ENCODE assay signal across 11 cellular contexts in the genomic region with DNA sequence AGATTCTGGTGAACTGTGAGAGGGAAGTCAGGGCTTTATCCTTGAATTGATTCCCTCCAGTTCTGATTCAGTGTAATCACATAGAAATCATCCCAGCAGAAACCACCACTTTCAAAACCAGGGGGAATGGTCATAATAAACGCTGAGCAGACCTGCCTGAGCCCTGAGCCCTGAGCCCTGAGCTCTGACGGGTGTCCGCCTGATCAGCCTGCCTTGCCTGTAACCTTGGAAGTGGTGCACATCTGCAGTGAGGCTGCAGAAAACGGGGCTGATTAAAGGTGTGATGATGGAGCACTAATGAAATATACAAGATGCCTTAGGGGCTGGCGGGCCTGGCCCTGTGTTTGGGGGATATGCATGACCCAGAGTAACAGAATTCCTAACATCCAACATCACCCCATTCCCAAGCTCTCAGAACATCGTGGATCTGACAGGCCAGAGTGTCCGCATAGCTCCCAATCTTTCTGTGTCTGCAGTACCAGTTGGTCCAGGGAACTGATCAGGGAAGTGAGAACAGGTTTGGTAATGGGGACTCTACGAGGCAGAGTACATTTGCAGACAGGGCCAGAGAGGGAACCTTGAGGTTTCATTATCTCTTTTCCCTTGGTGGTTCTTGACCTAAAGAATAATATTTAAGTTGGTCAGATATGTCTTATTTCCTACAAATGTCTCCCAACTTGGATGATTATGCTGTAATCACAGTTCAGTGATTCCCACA. TPM values are rescaled to one million over a fixed set of nuclear protein-coding genes. Genes with fewer than 3 reads are reported as not detected.
A peak's percentile ranks its signal among the peaks of the same experiment; 100 is the strongest.
DNase-seq lines count a peak whose midpoint lies in the region; ATAC-seq and TF ChIP-seq lines count a peak whose summit lies in the region.
"Had no signal": no experiment of that assay in that cellular context is flagged by ENCODE, and none has a peak within 500 bp of the region (broad histone marks: within the 10 kb centered on the region; RNA-seq: fewer than 3 reads in every experiment).

No MANE protein-coding gene starts in this region.

- no peak for TF ChIP-seq CTCF in dorsolateral prefrontal cortex (IDR thresholded peaks at IDR 0.05 in 54 of 56, conservative IDR thresholded peaks at IDR 0.05 in 2 of 56; ENCODE audit: low read depth in 1 of 56, partially characterized antibody in 56 of 56)

- intact Hi-C loops in dorsolateral prefrontal cortex (cut with DNase I), result loop anchor here (2.0 to 10.0 kb wide), 5 partner anchors 163 to 491 kb away; partner anchors contain the start of gene SPATS2L (in 1 of the 2)
- intact Hi-C loops in activated CD4-positive, alpha-beta memory T cell treated with anti-CD3 and anti-CD28 coated beads for 36 hours (cut with micrococcal nuclease), result loop anchor here (1.0 kb wide), 1 partner anchor 492 kb away; no protein-coding TSS in a partner anchor

- no peaks in the 10 kb centered on the region for H3K27me3 ChIP-seq in dorsolateral prefrontal cortex
- H3K27me3 ChIP-seq: heart right ventricle, pancreas had no signal

- peak; percentile 23 for ATAC-seq in GM18907 (IDR thresholded peaks at IDR 0.05; ENCODE audit: unreplicated experiment)
- ATAC-seq in GM21576 (IDR thresholded peaks at IDR 0.05; ENCODE audit: unreplicated experiment), result peak; percentile 9
- ATAC-seq in HG03097 (IDR thresholded peaks at IDR 0.05; ENCODE audit: low FRiP score, unreplicated experiment), result peak; percentile 5
- no peak for ATAC-seq in T-helper 17 cell
- ATAC-seq: heart right ventricle had no signal

- peak overlapping the region in 55 of 59 donors; percentile 13 to 99 (median 94) for H3K27ac ChIP-seq in dorsolateral prefrontal cortex
- H3K27ac ChIP-seq: heart right ventricle, pancreas had no signal

- no peak overlapping the region for H3K4me3 ChIP-seq in dorsolateral prefrontal cortex
- H3K4me3 ChIP-seq: heart right ventricle, pancreas had no signal

- DNase-seq in dorsolateral prefrontal cortex (no peak), epidermal melanocyte (ENCODE audit: insufficient read length, low spot score) (no peak), T-helper 17 cell (no peak), SKM-1 treated with dmso at 0.1 percent for 144 hours (lab: John Stamatoyannopoulos, UW; ENCODE audit: unreplicated experiment) (no peak)
- DNase-seq in activated CD4-positive, alpha-beta memory T cell treated with anti-CD3 and anti-CD28 coated beads for 36 hours, result no peak
- DNase-seq: heart right ventricle, pancreas had no signal

- H3K36me3 Mint-ChIP-seq in T-helper 17 cell (ENCODE audit: low read depth), result no peaks in the 10 kb centered on the region
- H3K36me3 Mint-ChIP-seq in activated CD4-positive, alpha-beta memory T cell treated with anti-CD3 and anti-CD28 coated beads for 36 hours, result peaks cover 3% of the 10 kb centered on the region
- H3K36me3 Mint-ChIP-seq: CD4-positive, alpha-beta memory T cell had no signal

- CTCF ChIA-PET in activated CD4-positive, alpha-beta memory T cell treated with anti-CD3 and anti-CD28 coated beads for 36 hours (lab: Charles Lee), result interaction anchor here (0.6 to 6.1 kb wide), 15 partner anchors 9 to 493 kb away, joined by 3 to 37 read pairs (median 4); partner anchors contain the start of gene SPATS2L

- no peak overlapping the region for H3K4me3 Mint-ChIP-seq in T-helper 17 cell
- H3K4me3 Mint-ChIP-seq in activated CD4-positive, alpha-beta memory T cell treated with anti-CD3 and anti-CD28 coated beads for 36 hours, result no peak overlapping the region

- no peak overlapping the region for H3K27ac Mint-ChIP-seq in T-helper 17 cell
- H3K27ac Mint-ChIP-seq in activated CD4-positive, alpha-beta memory T cell treated with anti-CD3 and anti-CD28 coated beads for 36 hours, result no peak overlapping the region

- H3K9me3 Mint-ChIP-seq in activated CD4-positive, alpha-beta memory T cell treated with anti-CD3 and anti-CD28 coated beads for 36 hours, result no peaks in the 10 kb centered on the region

- peaks cover 26% of the 10 kb centered on the region for H3K4me1 Mint-ChIP-seq in T-helper 17 cell
- peaks cover 29% of the 10 kb centered on the region for H3K4me1 Mint-ChIP-seq in activated CD4-positive, alpha-beta memory T cell treated with anti-CD3 and anti-CD28 coated beads for 36 hours (ENCODE audit: low read depth)

- H3K27me3 Mint-ChIP-seq in T-helper 17 cell, result no peaks in the 10 kb centered on the region
- no peaks in the 10 kb centered on the region for H3K27me3 Mint-ChIP-seq in activated CD4-positive, alpha-beta memory T cell treated with anti-CD3 and anti-CD28 coated beads for 36 hours
- H3K27me3 Mint-ChIP-seq: CD4-positive, alpha-beta memory T cell had no signal

- H3K9me3 ChIP-seq in T-helper 17 cell (ENCODE audit: control insufficient read depth, low read length, poor library complexity, severe bottlenecking), result no peaks in the 10 kb centered on the region
- H3K9me3 ChIP-seq: heart right ventricle, pancreas had no signal

- POLR2A ChIA-PET in activated CD4-positive, alpha-beta memory T cell treated with anti-CD3 and anti-CD28 coated beads for 36 hours (lab: Charles Lee), result interaction anchor here (0.6 to 1.4 kb wide), 2 partner anchors 17 to 789 kb away, joined by 3 to 5 read pairs; no protein-coding TSS in a partner anchor

RNA-seq across cellular contexts. Expression of gene KCTD18, which starts 37.8 kb away (rescaled TPM):
- total RNA-seq in dorsolateral prefrontal cortex (10 to 100 TPM in 101 of 120 experiments, 1 to 10 TPM in 19; 8.4 to 19.0 (median 12.2) TPM), T-helper 17 cell (10 to 100 TPM; 13.4 to 19.2 TPM)
- total RNA-seq in activated CD4-positive, alpha-beta memory T cell treated with anti-CD3 and anti-CD28 coated beads for 36 hours, result 10 to 100 TPM; 13.8 to 14.9 TPM

RNA-seq across cellular contexts. Expression of gene SGO2, which starts 53.9 kb away (rescaled TPM):
- total RNA-seq in dorsolateral prefrontal cortex (1 to 10 TPM; 1.7 to 6.1 (median 3.1) TPM), T-helper 17 cell (1 to 10 TPM; 1.2 to 1.5 TPM)
- total RNA-seq in activated CD4-positive, alpha-beta memory T cell treated with anti-CD3 and anti-CD28 coated beads for 36 hours, result 10 to 100 TPM; 40.5 to 40.7 TPM

Comparison
In these comparisons a context has a peak if more than half of its experiments do, and no peak if none do; other contexts are left out.
1. RNA of gene SGO2, which starts 53.9 kb away (total RNA-seq): 40.5 to 40.7 TPM in activated CD4-positive, alpha-beta memory T cell treated with anti-CD3 and anti-CD28 coated beads for 36 hours; 1.7 to 6.1 TPM in dorsolateral prefrontal cortex and 1.2 to 1.5 TPM in T-helper 17 cell; every median in the first group is over 4 times any median in the second.